In genomic region chr17:59558039-59558438, GRCh38 we compare ENCODE assay signal across 35 cellular contexts.
"Had no signal": no experiment of that assay in that cellular context is flagged by ENCODE, and none has a peak within 500 bp of the region (broad histone marks: within the 10 kb centered on the region; RNA-seq: fewer than 3 reads in every experiment).

No MANE protein-coding gene starts in this region.

- H3K27ac Mint-ChIP-seq: activated CD8-positive, alpha-beta memory T cell treated with anti-CD3 and anti-CD28 coated beads, Interleukin-2, amount 10 ng/mL, durations not matched to agents 7 days and 5 days; activated CD8-positive, alpha-beta T cell treated with anti-CD3 and anti-CD28 coated beads, Interleukin-2, amount 10 ng/mL, durations not matched to agents 7 days and 5 days; activated naive CD8-positive, alpha-beta T cell treated with anti-CD3 and anti-CD28 coated beads for 36 hours; activated T-cell treated with anti-CD3 and anti-CD28 coated beads, Interleukin-2, amount 50 U/mL, for 72 hours; brain; mesothelial cell of epicardium; naive B cell; nephron progenitor cell; stimulated activated memory B cell treated with anti-CD40 and anti-IgM and Interleukin-4, amounts not matched to agents 10 μg/mL and 1 μg/mL and 100 μg/mL, for 72 hours; stimulated activated naive CD8-positive, alpha-beta T cell treated with anti-CD3 and anti-CD28 coated beads, Interleukin-15, amount 100 ng/mL, for 72 hours; WTC11 had no signal

- FAIRE-seq: endometrium, frontal cortex, islet of Langerhans had no signal

- DNase-seq: activated CD4-positive, alpha-beta T cell treated with anti-CD3 and anti-CD28 coated beads for 1 hour; activated CD8-positive, alpha-beta memory T cell treated with anti-CD3 and anti-CD28 coated beads, Interleukin-2, amount 10 ng/mL, durations not matched to agents 7 days and 5 days; activated CD8-positive, alpha-beta T cell treated with anti-CD3 and anti-CD28 coated beads, Interleukin-2, amount 10 ng/mL, durations not matched to agents 7 days and 5 days; activated naive CD4-positive, alpha-beta T cell; activated naive CD8-positive, alpha-beta T cell treated with anti-CD3 and anti-CD28 coated beads for 36 hours; activated T-cell treated with anti-CD3 and anti-CD28 coated beads, Interleukin-2, amount 50 U/mL, for 72 hours; adrenal gland; cerebellar nuclear complex; colonic mucosa; effector CD8-positive, alpha-beta T cell; esophagus squamous epithelium; left ventricle myocardium inferior; naive B cell; nephron progenitor cell; ovary; psoas muscle; stimulated activated CD4-positive, alpha-beta T cell treated with anti-CD3 and anti-CD28 coated beads, Interleukin-1b, Interleukin-23, amount 100 ng/mL, for 48 hours; stimulated activated CD4-positive, alpha-beta T cell treated with anti-CD3 and anti-CD28 coated beads, Interleukin-4, amount 100 ng/mL, for 4 hours; stimulated activated CD8-positive, alpha-beta memory T cell treated with anti-CD3 and anti-CD28 coated beads, Interleukin-4, amount 100 ng/mL, for 48 hours; stimulated activated naive CD8-positive, alpha-beta T cell treated with anti-CD3 and anti-CD28 coated beads, Interleukin-15, amount 100 ng/mL, for 72 hours; tibial artery; upper lobe of right lung had no signal

- H3K4me1 ChIP-seq: adrenal gland, ascending aorta, colonic mucosa, esophagus squamous epithelium, left ventricle myocardium inferior, psoas muscle, tibial artery, upper lobe of right lung had no signal

- H3K36me3 Mint-ChIP-seq: activated CD8-positive, alpha-beta memory T cell treated with anti-CD3 and anti-CD28 coated beads, Interleukin-2, amount 10 ng/mL, durations not matched to agents 7 days and 5 days; activated naive CD8-positive, alpha-beta T cell treated with anti-CD3 and anti-CD28 coated beads for 36 hours; brain; mesothelial cell of epicardium; naive B cell; stimulated activated memory B cell treated with anti-CD40 and anti-IgM and Interleukin-4, amounts not matched to agents 10 μg/mL and 1 μg/mL and 100 μg/mL, for 72 hours; WTC11 had no signal

- H3K27me3 Mint-ChIP-seq: brain; stimulated activated memory B cell treated with anti-CD40 and anti-IgM and Interleukin-4, amounts not matched to agents 10 μg/mL and 1 μg/mL and 100 μg/mL, for 72 hours; stimulated activated naive CD8-positive, alpha-beta T cell treated with anti-CD3 and anti-CD28 coated beads, Interleukin-15, amount 100 ng/mL, for 72 hours had no signal

- ATAC-seq: activated CD8-positive, alpha-beta memory T cell treated with anti-CD3 and anti-CD28 coated beads, Interleukin-2, amount 10 ng/mL, durations not matched to agents 7 days and 5 days; activated CD8-positive, alpha-beta T cell treated with anti-CD3 and anti-CD28 coated beads, Interleukin-2, amount 10 ng/mL, durations not matched to agents 7 days and 5 days; activated T-cell treated with anti-CD3 and anti-CD28 coated beads, Interleukin-2, amount 50 U/mL, for 72 hours; psoas muscle; stimulated activated memory B cell treated with anti-CD40 and anti-IgM and Interleukin-4, amounts not matched to agents 10 μg/mL and 1 μg/mL and 100 μg/mL, for 72 hours; stimulated activated naive CD8-positive, alpha-beta T cell treated with anti-CD3 and anti-CD28 coated beads, Interleukin-15, amount 100 ng/mL, for 72 hours; upper lobe of right lung; WTC11 had no signal

- H3K9me3 ChIP-seq: adrenal gland, ascending aorta, colonic mucosa, esophagus squamous epithelium, left ventricle myocardium inferior, neutrophil, ovary, psoas muscle, tibial artery, upper lobe of right lung had no signal

- H3K4me2 ChIP-seq: smooth muscle cell had no signal

- H3K4me3 Mint-ChIP-seq: activated CD8-positive, alpha-beta memory T cell treated with anti-CD3 and anti-CD28 coated beads, Interleukin-2, amount 10 ng/mL, durations not matched to agents 7 days and 5 days; activated CD8-positive, alpha-beta T cell treated with anti-CD3 and anti-CD28 coated beads, Interleukin-2, amount 10 ng/mL, durations not matched to agents 7 days and 5 days; activated naive CD8-positive, alpha-beta T cell treated with anti-CD3 and anti-CD28 coated beads for 36 hours; activated T-cell treated with anti-CD3 and anti-CD28 coated beads, Interleukin-2, amount 50 U/mL, for 72 hours; brain; mesothelial cell of epicardium; naive B cell; nephron progenitor cell; stimulated activated memory B cell treated with anti-CD40 and anti-IgM and Interleukin-4, amounts not matched to agents 10 μg/mL and 1 μg/mL and 100 μg/mL, for 72 hours; stimulated activated naive CD8-positive, alpha-beta T cell treated with anti-CD3 and anti-CD28 coated beads, Interleukin-15, amount 100 ng/mL, for 72 hours; WTC11 had no signal

- H3K36me3 ChIP-seq: adrenal gland, ascending aorta, cardiac muscle cell, colonic mucosa, esophagus squamous epithelium, left ventricle myocardium inferior, neutrophil, ovary, tibial artery, upper lobe of right lung had no signal

- H3K27ac ChIP-seq: adrenal gland, ascending aorta, cardiac muscle cell, colonic mucosa, epithelial cell of prostate, esophagus squamous epithelium, left ventricle myocardium inferior, neutrophil, ovary, psoas muscle, tibial artery, upper lobe of right lung had no signal

- H3K4me3 ChIP-seq: adrenal gland, ascending aorta, cardiac muscle cell, colonic mucosa, esophagus squamous epithelium, left ventricle myocardium inferior, lung, ovary, psoas muscle, smooth muscle cell, tibial artery, upper lobe of right lung had no signal

- H3K9me3 Mint-ChIP-seq: activated naive CD8-positive, alpha-beta T cell treated with anti-CD3 and anti-CD28 coated beads for 36 hours; activated T-cell treated with anti-CD3 and anti-CD28 coated beads, Interleukin-2, amount 50 U/mL, for 72 hours; naive B cell; nephron progenitor cell; stimulated activated memory B cell treated with anti-CD40 and anti-IgM and Interleukin-4, amounts not matched to agents 10 μg/mL and 1 μg/mL and 100 μg/mL, for 72 hours; stimulated activated naive CD8-positive, alpha-beta T cell treated with anti-CD3 and anti-CD28 coated beads, Interleukin-15, amount 100 ng/mL, for 72 hours; WTC11 had no signal

- H3K27me3 ChIP-seq: adrenal gland, ascending aorta, cardiac muscle cell, colonic mucosa, esophagus squamous epithelium, neutrophil, ovary, tibial artery, upper lobe of right lung had no signal

- H3K4me1 Mint-ChIP-seq: brain; naive B cell; nephron progenitor cell; stimulated activated memory B cell treated with anti-CD40 and anti-IgM and Interleukin-4, amounts not matched to agents 10 μg/mL and 1 μg/mL and 100 μg/mL, for 72 hours; WTC11 had no signal
